ENCODE assay signal across 11 cellular contexts in the genomic region with DNA sequence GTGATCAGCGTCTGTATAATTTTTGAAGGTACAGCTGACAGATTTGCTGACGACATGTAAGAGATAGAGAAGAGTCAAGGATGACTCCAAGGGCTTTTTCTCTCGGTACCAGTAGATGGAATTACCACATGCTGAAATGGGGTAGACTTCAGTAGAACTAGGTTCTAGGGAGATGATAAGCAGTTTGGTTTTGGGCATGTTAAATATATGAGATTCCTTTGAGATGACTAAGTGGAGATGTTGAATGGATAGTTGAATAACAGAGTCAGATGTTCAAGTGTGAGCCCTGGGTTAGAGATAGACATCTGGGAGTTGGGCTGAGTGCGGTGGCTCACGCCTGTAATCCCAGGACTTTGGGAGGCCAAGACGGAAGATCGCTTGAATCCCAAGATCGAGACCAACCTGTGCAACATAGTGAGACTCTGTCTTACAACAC. TPM values are rescaled to one million over a fixed set of nuclear protein-coding genes. Genes with fewer than 3 reads are reported as not detected.
DNase-seq lines count a peak whose midpoint lies in the region; ATAC-seq and TF ChIP-seq lines count a peak whose summit lies in the region.
"Had no signal": no experiment of that assay in that cellular context is flagged by ENCODE, and none has a peak within 500 bp of the region (broad histone marks: within the 10 kb centered on the region; RNA-seq: fewer than 3 reads in every experiment).

No MANE protein-coding gene starts in this region.

- in situ Hi-C loops in GM23248 (cut with MboI) = no loop called here

- H4K20me1 ChIP-seq in GM23248 (ENCODE audit: insufficient read depth) = no peaks in the 10 kb centered on the region

- H3K36me3 ChIP-seq in GM23248 (ENCODE audit: low read depth) (peaks cover 2% of the 10 kb centered on the region; the same call in 1 of the 2 replicates), sigmoid colon (no peaks in the 10 kb centered on the region)

- H3K9me3 Mint-ChIP-seq in activated B cell treated with CpG ODN at 0.5 μM for 24 hours = no peaks in the 10 kb centered on the region
- H3K9me3 Mint-ChIP-seq: activated T-helper 17 cell treated with anti-CD3 and anti-CD28 coated beads, Interleukin-2, amount 50 U/mL, for 72 hours had no signal

- TF ChIP-seq CTCF in activated B cell treated with CpG ODN at 0.5 μM for 24 hours (IDR thresholded peaks at IDR 0.05) (no peak), sigmoid colon (IDR thresholded peaks at IDR 0.05) (no peak)

- WGBS in GM23248 (ENCODE audit: low coverage in 1 of 2, low lambda C conversion rate in 2 of 2, missing lambda C conversion rate in 2 of 2), 2 experiments = 58 to 60% methylated on average over 8 of the region's 8 CpGs
- 96 to 97% methylated on average over 8 of the region's 8 CpGs for WGBS in sigmoid colon, 2 donors

- H3K27ac ChIP-seq in GM23248 (peak overlapping the region; percentile 81), sigmoid colon (peak overlapping the region in 1 of 4 donors; percentile 71)
- H3K27ac ChIP-seq: lower lobe of right lung had no signal

- peaks cover 44% of the 10 kb centered on the region for H3K36me3 Mint-ChIP-seq in activated B cell treated with CpG ODN at 0.5 μM for 24 hours (ENCODE audit: low read depth)

- DNase-seq in A172 (ENCODE audit: low spot score) (peak; percentile 86), GM23248 (peak; percentile 80), activated B cell treated with CpG ODN at 0.5 μM for 24 hours (no peak), hepatic stellate cell (ENCODE audit: low spot score) (peak; percentile 64), sigmoid colon (no peak), NCI-H1092 treated with DMSO at 0.1 percent for 48 hours (lab: John Stamatoyannopoulos, UW) (no peak), NCI-H187 (lab: John Stamatoyannopoulos, UW) (no peak)
- DNase-seq: erythroblast, lower lobe of right lung had no signal

- CTCF ChIA-PET in activated B cell treated with CpG ODN at 0.5 μM for 24 hours (lab: Charles Lee) = no interaction called here

- no peak overlapping the region for H3K4me3 Mint-ChIP-seq in activated B cell treated with CpG ODN at 0.5 μM for 24 hours
- H3K4me3 Mint-ChIP-seq: activated T-helper 17 cell treated with anti-CD3 and anti-CD28 coated beads, Interleukin-2, amount 50 U/mL, for 72 hours had no signal

- POLR2A ChIA-PET in activated B cell treated with CpG ODN at 0.5 μM for 24 hours (lab: Charles Lee) = interaction anchor here (0.5 kb wide), 1 partner anchor 18 kb away, joined by 3 read pairs; no protein-coding TSS in a partner anchor

- TF ChIP-seq POLR2A in sigmoid colon (IDR thresholded peaks at IDR 0.05) = no peak

- H3K9me2 ChIP-seq in GM23248 (ENCODE audit: insufficient read depth) = no peaks in the 10 kb centered on the region

- H3K27ac Mint-ChIP-seq in activated B cell treated with CpG ODN at 0.5 μM for 24 hours = peak overlapping the region; percentile 3
- H3K27ac Mint-ChIP-seq: activated T-helper 17 cell treated with anti-CD3 and anti-CD28 coated beads, Interleukin-2, amount 50 U/mL, for 72 hours had no signal

- H3K4me2 ChIP-seq in GM23248 (ENCODE audit: unreplicated experiment) = peak overlapping the region; percentile 41

- H3K9me3 ChIP-seq in GM23248 (ENCODE audit: low read depth) (no peaks in the 10 kb centered on the region), sigmoid colon (no peaks in the 10 kb centered on the region)
- H3K9me3 ChIP-seq: lower lobe of right lung had no signal

- H2AFZ ChIP-seq in GM23248 = no peak overlapping the region

- H3F3A ChIP-seq in GM23248 (ENCODE audit: insufficient read depth) = peaks cover 41% of the 10 kb centered on the region

- intact Hi-C loops in activated B cell treated with CpG ODN at 0.5 μM for 24 hours (cut with micrococcal nuclease) (no loop called here), sigmoid colon (cut with DNase I) (no loop called here)

- TF ChIP-seq EP300 in sigmoid colon (IDR thresholded peaks at IDR 0.05) = no peak

- no peaks in the 10 kb centered on the region for H3K27me3 ChIP-seq in GM23248 (replicated peaks; ENCODE audit: insufficient read depth)
- H3K27me3 ChIP-seq in sigmoid colon = no peaks in the 10 kb centered on the region

- peaks cover 34% of the 10 kb centered on the region for H3K4me1 ChIP-seq in GM23248 (ENCODE audit: insufficient read depth)
- H3K4me1 ChIP-seq in sigmoid colon = peaks cover 0 to 37% (median 27%) of the 10 kb centered on the region in 4 donors

- H3K4me1 Mint-ChIP-seq in activated B cell treated with CpG ODN at 0.5 μM for 24 hours = peaks cover 11% of the 10 kb centered on the region

- H3K27me3 Mint-ChIP-seq in activated B cell treated with CpG ODN at 0.5 μM for 24 hours = no peaks in the 10 kb centered on the region
- H3K27me3 Mint-ChIP-seq: activated T-helper 17 cell treated with anti-CD3 and anti-CD28 coated beads, Interleukin-2, amount 50 U/mL, for 72 hours had no signal

- H3K79me2 ChIP-seq in GM23248 (ENCODE audit: insufficient read depth) = peaks cover 42% of the 10 kb centered on the region

- ATAC-seq in activated B cell treated with CpG ODN at 0.5 μM for 24 hours (ENCODE audit: low read depth) (no peak), HG03139 (IDR thresholded peaks at IDR 0.05; ENCODE audit: unreplicated experiment) (no peak)
- ATAC-seq: activated T-helper 17 cell treated with anti-CD3 and anti-CD28 coated beads, Interleukin-2, amount 50 U/mL, for 72 hours; lower lobe of right lung had no signal

- peak overlapping the region; percentile 31; the same call in 1 of the 2 replicates for H3K4me3 ChIP-seq in GM23248
- H3K4me3 ChIP-seq in sigmoid colon = no peak overlapping the region
- H3K4me3 ChIP-seq: lower lobe of right lung had no signal

- H3K9ac ChIP-seq in GM23248 = 0 out of 2 replicates have a peak overlapping the region, but pooled peaks have one; percentile 13

RNA-seq across cellular contexts. Expression of gene PHF20, which starts 50.0 kb away (rescaled TPM):
- 21.9 and 28.9 TPM in 2 replicates for total RNA-seq in A172 (2014; rRNA removed; shearing (Covaris generic))
- total RNA-seq in GM23248 (2014; rRNA removed; shearing (Covaris generic)) = 23.3 and 25.0 TPM in 2 replicates
- polyA plus RNA-seq in GM23248 (2016; fragmentation: Nextera tagmentation; extraction: Ambion mirVana) = 35.4 and 37.4 TPM in 2 replicates
- total RNA-seq in activated B cell treated with CpG ODN at 0.5 μM for 24 hours = 72.3 and 86.0 TPM in 2 replicates
- total RNA-seq in sigmoid colon = 10 to 100 TPM; 41.0 to 49.7 (median 45.5) TPM
- 10 to 100 TPM; 10.8 to 25.6 (median 17.6) TPM for polyA plus RNA-seq in sigmoid colon

Comparison
In these comparisons a context has a peak if more than half of its experiments do, and no peak if none do; other contexts are left out.
1. DNase-seq: peak in A172 (single experiment), GM23248 (single experiment) and hepatic stellate cell (single experiment); none in activated B cell treated with CpG ODN at 0.5 μM for 24 hours (single experiment), sigmoid colon (single experiment), NCI-H1092 treated with DMSO at 0.1 percent for 48 hours (single experiment) and NCI-H187 (0 of 2).